In the genomic region with DNA sequence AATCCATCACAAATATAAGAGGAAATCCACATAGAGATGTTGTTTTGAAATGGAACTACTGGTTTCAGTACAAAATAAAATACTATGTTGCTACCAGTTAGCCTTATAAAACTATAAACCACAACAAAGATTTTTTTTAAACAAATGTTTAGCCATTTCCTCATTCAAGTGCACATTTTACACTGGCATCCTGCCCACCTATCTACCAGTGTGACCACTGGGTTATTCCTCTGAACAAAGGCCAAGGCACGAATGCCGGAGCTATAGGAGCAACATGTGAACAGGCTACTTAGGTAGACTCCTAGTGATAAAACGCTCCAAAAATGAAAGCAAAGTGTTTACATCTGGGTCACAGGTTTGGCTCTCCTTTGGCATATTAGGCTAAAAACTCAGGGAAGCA, we compare ENCODE assay signal across 26 cellular contexts. TPM values are rescaled to one million over a fixed set of nuclear protein-coding genes. Genes with fewer than 3 reads are reported as not detected.
"Had no signal": no experiment of that assay in that cellular context is flagged by ENCODE, and none has a peak within 500 bp of the region (broad histone marks: within the 10 kb centered on the region; RNA-seq: fewer than 3 reads in every experiment).

No MANE protein-coding gene starts in this region.

- H3K36me3 Mint-ChIP-seq: natural killer cell, neural progenitor cell had no signal

- H3K4me1 Mint-ChIP-seq: activated T-helper 17 cell treated with anti-CD3 and anti-CD28 coated beads, Interleukin-2, amount 50 U/mL, for 72 hours; natural killer cell; neural progenitor cell had no signal

- H3K27ac ChIP-seq: gastroesophageal sphincter, heart left ventricle, left lung, lower lobe of right lung, neural progenitor cell, parathyroid adenoma, psoas muscle, right atrium auricular region, spleen, transverse colon had no signal

- H3K9me3 ChIP-seq: gastroesophageal sphincter, heart left ventricle, left lung, lower lobe of right lung, psoas muscle, right atrium auricular region, spleen, transverse colon had no signal

- H3K79me2 ChIP-seq: parathyroid adenoma had no signal

- H3K4me2 ChIP-seq: neural progenitor cell had no signal

- H2AFZ ChIP-seq: neural progenitor cell, parathyroid adenoma had no signal

- H3K27ac Mint-ChIP-seq: activated CD8-positive, alpha-beta T cell treated with anti-CD3 and anti-CD28 coated beads for 36 hours; activated T-helper 17 cell treated with anti-CD3 and anti-CD28 coated beads, Interleukin-2, amount 50 U/mL, for 72 hours; natural killer cell; neural progenitor cell had no signal

- DNase-seq: activated CD4-positive, alpha-beta T cell treated with anti-CD3 and anti-CD28 coated beads, Interleukin-2, amount 50 U/mL, for 1 hour; activated CD8-positive, alpha-beta T cell treated with anti-CD3 and anti-CD28 coated beads for 36 hours; activated gamma-delta T cell treated with Interleukin-2 at 50 U/mL for 16 hours; activated naive CD4-positive, alpha-beta T cell treated with anti-CD3 and anti-CD28 coated beads, Interleukin-2, amount 50 U/mL, for 16 hours; activated T-cell treated with anti-CD3 and anti-CD28 coated beads, Interleukin-2, amount 50 U/mL, for 4 hours; anterior cingulate cortex; dermis blood vessel endothelial cell; effector CD4-positive, alpha-beta T cell; heart left ventricle; hypothalamus; left lung; lower lobe of right lung; mesenchymal stem cell; natural killer cell; occipital lobe; psoas muscle; spleen; stimulated activated naive CD4-positive, alpha-beta T cell; transverse colon had no signal

- H3K4me3 ChIP-seq: gastroesophageal sphincter, heart left ventricle, left lung, lower lobe of right lung, neural progenitor cell, psoas muscle, right atrium auricular region, spleen, transverse colon had no signal

- H3K36me3 ChIP-seq: gastroesophageal sphincter, heart left ventricle, left lung, lower lobe of right lung, neural progenitor cell, right atrium auricular region, spleen, transverse colon had no signal

- H3K4me3 Mint-ChIP-seq: activated CD8-positive, alpha-beta T cell treated with anti-CD3 and anti-CD28 coated beads for 36 hours; activated T-cell treated with anti-CD3 and anti-CD28 coated beads, Interleukin-2, amount 50 U/mL, for 4 hours; activated T-helper 17 cell treated with anti-CD3 and anti-CD28 coated beads, Interleukin-2, amount 50 U/mL, for 72 hours; natural killer cell; neural progenitor cell had no signal

- H3K9me3 Mint-ChIP-seq: activated CD8-positive, alpha-beta T cell treated with anti-CD3 and anti-CD28 coated beads for 36 hours; activated T-cell treated with anti-CD3 and anti-CD28 coated beads, Interleukin-2, amount 50 U/mL, for 4 hours; activated T-helper 17 cell treated with anti-CD3 and anti-CD28 coated beads, Interleukin-2, amount 50 U/mL, for 72 hours had no signal

- H3K4me1 ChIP-seq: gastroesophageal sphincter, heart left ventricle, left lung, lower lobe of right lung, parathyroid adenoma, psoas muscle, right atrium auricular region, spleen had no signal

- ATAC-seq: activated CD8-positive, alpha-beta T cell treated with anti-CD3 and anti-CD28 coated beads for 36 hours; activated T-cell treated with anti-CD3 and anti-CD28 coated beads, Interleukin-2, amount 50 U/mL, for 4 hours; activated T-helper 17 cell treated with anti-CD3 and anti-CD28 coated beads, Interleukin-2, amount 50 U/mL, for 72 hours; gastroesophageal sphincter; heart left ventricle; left lung; lower lobe of right lung; natural killer cell; psoas muscle had no signal

- H3K27me3 ChIP-seq: gastroesophageal sphincter, left lung, neural progenitor cell, right atrium auricular region, transverse colon had no signal

RNA-seq across cellular contexts. Expression of a gene that starts 31.8 kb away (rescaled TPM):
- total RNA-seq: activated CD8-positive, alpha-beta T cell treated with anti-CD3 and anti-CD28 coated beads for 36 hours; activated T-cell treated with anti-CD3 and anti-CD28 coated beads, Interleukin-2, amount 50 U/mL, for 4 hours; activated T-helper 17 cell treated with anti-CD3 and anti-CD28 coated beads, Interleukin-2, amount 50 U/mL, for 72 hours; natural killer cell; T-helper 1 cell treated with Interleukin-12 subunit alpha and Interleukin-12 subunit beta and Interleukin-4 antibody, amounts not matched to agents 30 ng/mL and 1 ng/mL, for 36 hours had no signal

RNA-seq across cellular contexts. Expression of a gene that starts 57.2 kb away (rescaled TPM):
- total RNA-seq: activated CD8-positive, alpha-beta T cell treated with anti-CD3 and anti-CD28 coated beads for 36 hours; activated T-cell treated with anti-CD3 and anti-CD28 coated beads, Interleukin-2, amount 50 U/mL, for 4 hours; activated T-helper 17 cell treated with anti-CD3 and anti-CD28 coated beads, Interleukin-2, amount 50 U/mL, for 72 hours; dermis blood vessel endothelial cell; fibroblast of villous mesenchyme; natural killer cell; T-helper 1 cell treated with Interleukin-12 subunit alpha and Interleukin-12 subunit beta and Interleukin-4 antibody, amounts not matched to agents 30 ng/mL and 1 ng/mL, for 36 hours; transverse colon had no signal
- polyA plus RNA-seq: psoas muscle had no signal
